ENCODE assay signal across 8 cellular contexts in the genomic region with DNA sequence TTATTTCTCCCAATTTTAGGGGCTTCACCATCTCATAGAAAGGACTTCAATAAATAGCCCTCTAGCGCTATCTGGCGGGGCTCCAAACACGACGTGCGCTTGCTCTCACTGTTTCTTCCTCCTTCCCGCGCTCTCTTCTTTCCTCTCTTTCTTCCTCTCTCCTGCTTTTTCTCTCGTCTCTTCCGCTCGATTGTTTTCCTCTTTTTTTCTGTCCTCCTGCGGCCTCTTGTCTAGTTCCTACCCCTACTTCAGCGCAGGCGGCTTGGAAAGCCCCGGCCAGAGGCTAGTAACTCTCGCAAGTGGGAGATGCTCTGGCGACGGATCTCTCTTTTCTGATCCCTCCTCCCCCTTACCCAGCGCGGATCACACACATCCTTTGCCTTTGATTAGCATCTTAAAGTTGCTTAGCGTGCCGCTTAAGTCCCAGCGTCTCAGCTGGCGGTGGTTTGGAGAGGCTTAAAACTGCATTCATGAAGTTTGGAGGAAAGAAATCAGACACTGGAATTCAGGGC. TPM values are rescaled to one million over a fixed set of nuclear protein-coding genes. Genes with fewer than 3 reads are reported as not detected.
DNase-seq lines count a peak whose midpoint lies in the region; ATAC-seq, FAIRE-seq and TF ChIP-seq lines count a peak whose summit lies in the region.

No MANE protein-coding gene starts in this region.

- no peak overlapping the region for H3K9ac ChIP-seq in SU-DHL-6 (ENCODE audit: low read length)

- H3K9me3 ChIP-seq in SU-DHL-6 (ENCODE audit: insufficient read depth, low read length): no peaks in the 10 kb centered on the region

- peak; percentile 40 for TF ChIP-seq CTCF in SU-DHL-6 (IDR thresholded peaks at IDR 0.05; ENCODE audit: insufficient read depth, low read length, poor library complexity, severe bottlenecking)

- H3K9me2 ChIP-seq in SU-DHL-6 (replicated peaks; ENCODE audit: insufficient read depth, low read length): no peaks in the 10 kb centered on the region

- no peaks in the 10 kb centered on the region for H3K36me3 ChIP-seq in SU-DHL-6 (ENCODE audit: low read length)

- H3F3A ChIP-seq in SU-DHL-6 (ENCODE audit: insufficient read depth): peaks cover 12% of the 10 kb centered on the region; the same call in 1 of the 2 replicates

- no peak overlapping the region for H3K4me3 ChIP-seq in SU-DHL-6 (ENCODE audit: insufficient read depth, low read length, poor library complexity, severe bottlenecking)

- H3K27me3 ChIP-seq in SU-DHL-6 (ENCODE audit: low read length): no peaks in the 10 kb centered on the region

- FAIRE-seq in frontal cortex (lab: Jason Lieb, UNC): no peak

- DNase-seq in NCI-H1417 (lab: John Stamatoyannopoulos, UW) (peak in 2 of 3 experiments; percentile 67 to 84), NCI-H1417 treated with DMSO at 0.1 percent for 48 hours (lab: John Stamatoyannopoulos, UW) (no peak), left cardiac atrium (peak; percentile 60), NCI-H2081 (lab: John Stamatoyannopoulos, UW) (no peak), frontal cortex (ENCODE audit: low spot score in 2 of 2) (no peak)
- DNase-seq in stimulated activated CD8-positive, alpha-beta memory T cell treated with anti-CD3 and anti-CD28 coated beads, Interleukin-4, amount 100 ng/mL, for 48 hours: peak; percentile 33

- no peaks in the 10 kb centered on the region for H4K20me1 ChIP-seq in SU-DHL-6 (ENCODE audit: low read depth, low read length)

- no peak overlapping the region for H2AFZ ChIP-seq in SU-DHL-6 (ENCODE audit: low read depth, low read length, severe bottlenecking)

- peaks cover 6% of the 10 kb centered on the region; the same call in 1 of the 2 replicates for H3K79me2 ChIP-seq in SU-DHL-6 (ENCODE audit: insufficient read depth, low read length)

- intact Hi-C loops in left cardiac atrium (cut with DNase I): loop anchor here (5.0 to 10.0 kb wide), 2 partner anchors 222 to 224 kb away; no protein-coding TSS in a partner anchor

- H3K27ac ChIP-seq in SU-DHL-6 (ENCODE audit: low read depth, low read length): no peak overlapping the region

- no peak for ATAC-seq in left cardiac atrium
- ATAC-seq in esophagus mucosa: no peak

- H3K4me2 ChIP-seq in SU-DHL-6 (ENCODE audit: low read depth, low read length, poor library complexity, severe bottlenecking): peak overlapping the region; percentile 37

RNA-seq across cellular contexts. Expression of a gene that starts 6.2 kb away (rescaled TPM):
- total RNA-seq in left cardiac atrium: 10 to 100 TPM; 21.1 to 21.5 TPM
- 380 TPM for total RNA-seq in frontal cortex
- 10.3 TPM for total RNA-seq in esophagus mucosa

Comparison
In these comparisons a context has a peak if more than half of its experiments do, and no peak if none do; other contexts are left out.
1. DNase-seq: peak in NCI-H1417 (2 of 3), left cardiac atrium (single experiment) and stimulated activated CD8-positive, alpha-beta memory T cell treated with anti-CD3 and anti-CD28 coated beads, Interleukin-4, amount 100 ng/mL, for 48 hours (single experiment); none in NCI-H1417 treated with DMSO at 0.1 percent for 48 hours (single experiment), NCI-H2081 (0 of 2) and frontal cortex (0 of 2).
2. RNA of a gene that starts 6.2 kb away (total RNA-seq): 380 TPM in frontal cortex (single experiment); 21.1 to 21.5 TPM in left cardiac atrium and 10.3 TPM in esophagus mucosa (single experiment); every median in the first group is over 10 times any median in the second.